29 cellular contexts compared by ENCODE assay signal in genomic region chr14:48113713-48114112, GRCh38.
"Had no signal": no experiment of that assay in that cellular context is flagged by ENCODE, and none has a peak within 500 bp of the region (broad histone marks: within the 10 kb centered on the region; RNA-seq: fewer than 3 reads in every experiment).

No MANE protein-coding gene starts in this region.

- H3K27me3 ChIP-seq: colonic mucosa, dorsolateral prefrontal cortex, esophagus muscularis mucosa, esophagus squamous epithelium, foreskin keratinocyte, gastrocnemius medialis, gastroesophageal sphincter, heart left ventricle, heart right ventricle had no signal

- H3K36me3 ChIP-seq: colonic mucosa, esophagus muscularis mucosa, esophagus squamous epithelium, gastrocnemius medialis, gastroesophageal sphincter, heart left ventricle, heart right ventricle had no signal

- H3K27me3 Mint-ChIP-seq: dendritic cell treated with granulocyte-macrophage colony-stimulating factor and Interleukin-4, amounts not matched to agents 40 ng/mL and 50 ng/mL, for 4 days; effector memory CD8-positive, alpha-beta T cell had no signal

- DNase-seq: colonic mucosa; cortex of kidney; dermis blood vessel endothelial cell; dorsolateral prefrontal cortex; effector CD4-positive, alpha-beta T cell; effector CD8-positive, alpha-beta T cell; effector memory CD4-positive, alpha-beta T cell; effector memory CD8-positive, alpha-beta T cell; endodermal cell; erythroblast; esophagus squamous epithelium; foreskin fibroblast; foreskin keratinocyte; foreskin melanocyte; gastrocnemius medialis; glutamatergic neuron; head of caudate nucleus; heart left ventricle; heart right ventricle had no signal

- H3K27ac Mint-ChIP-seq: dendritic cell treated with granulocyte-macrophage colony-stimulating factor and Interleukin-4, amounts not matched to agents 40 ng/mL and 50 ng/mL, for 4 days; effector memory CD8-positive, alpha-beta T cell; endodermal cell had no signal

- H3K9me3 Mint-ChIP-seq: dendritic cell treated with granulocyte-macrophage colony-stimulating factor and Interleukin-4, amounts not matched to agents 40 ng/mL and 50 ng/mL, for 4 days; effector memory CD8-positive, alpha-beta T cell; endodermal cell had no signal

- ATAC-seq: effector memory CD8-positive, alpha-beta T cell; esophagus mucosa; foreskin keratinocyte; gastrocnemius medialis; gastroesophageal sphincter; heart left ventricle; heart right ventricle had no signal

- FAIRE-seq: colon, endometrium, endothelial cell of umbilical vein, frontal cortex had no signal

- H3K4me1 ChIP-seq: colonic mucosa, esophagus muscularis mucosa, esophagus squamous epithelium, foreskin keratinocyte, gastrocnemius medialis, gastroesophageal sphincter, heart left ventricle, heart right ventricle had no signal

- H3K27ac ChIP-seq: colonic mucosa, coronary artery, dorsolateral prefrontal cortex, epithelial cell of prostate, esophagus muscularis mucosa, esophagus squamous epithelium, foreskin keratinocyte, gastrocnemius medialis, gastroesophageal sphincter, heart left ventricle, heart right ventricle had no signal

- H3K9me3 ChIP-seq: esophagus muscularis mucosa, esophagus squamous epithelium, gastrocnemius medialis, gastroesophageal sphincter, heart left ventricle, heart right ventricle had no signal

- H3K4me3 Mint-ChIP-seq: dendritic cell treated with granulocyte-macrophage colony-stimulating factor and Interleukin-4, amounts not matched to agents 40 ng/mL and 50 ng/mL, for 4 days; effector memory CD8-positive, alpha-beta T cell; endodermal cell had no signal

- H3K4me3 ChIP-seq: colonic mucosa, coronary artery, dorsolateral prefrontal cortex, esophagus muscularis mucosa, esophagus squamous epithelium, gastrocnemius medialis, gastroesophageal sphincter, heart left ventricle, heart right ventricle had no signal
